17 cellular contexts compared by ENCODE assay signal in genomic region chr4:70737006-70737405, GRCh38. TPM values are rescaled to one million over a fixed set of nuclear protein-coding genes. Genes with fewer than 3 reads are reported as not detected.
DNase-seq lines count a peak whose midpoint lies in the region; ATAC-seq and TF ChIP-seq lines count a peak whose summit lies in the region.
"Had no signal": no experiment of that assay in that cellular context is flagged by ENCODE, and none has a peak within 500 bp of the region (broad histone marks: within the 10 kb centered on the region; RNA-seq: fewer than 3 reads in every experiment).

No MANE protein-coding gene starts in this region.

- ATAC-seq in T-cell (replicated peaks in 1 of 4) = peak in 3 of 4 experiments; percentile 22 to 56 (median 31)
- no peak for ATAC-seq in memory B cell (ENCODE audit: low read depth)
- ATAC-seq: left lobe of liver had no signal

- peak overlapping the region; percentile 45 to 76 (median 61) for H3K4me3 Mint-ChIP-seq in CD8-positive, alpha-beta memory T cell
- H3K4me3 Mint-ChIP-seq in T-cell (peak overlapping the region; percentile 29 to 66 (median 34)), memory B cell (no peak overlapping the region)
- H3K4me3 Mint-ChIP-seq: brain, CD14-positive monocyte had no signal

- H3K4me1 Mint-ChIP-seq in CD8-positive, alpha-beta memory T cell = peaks cover 42 to 51% (median 51%) of the 10 kb centered on the region in 3 donors
- H3K4me1 Mint-ChIP-seq in T-cell = peaks cover 43 to 64% (median 48%) of the 10 kb centered on the region in 3 donors
- peaks cover 20% of the 10 kb centered on the region for H3K4me1 Mint-ChIP-seq in memory B cell

- CTCF ChIA-PET in CD8-positive, alpha-beta memory T cell (lab: Charles Lee) = interaction anchor here (0.7 to 6.0 kb wide), 10 partner anchors 9 to 213 kb away, joined by 3 to 93 read pairs (median 5); partner anchors contain the start of gene RUFY3
- CTCF ChIA-PET in T-cell (lab: Charles Lee) = interaction anchor here (0.6 to 4.3 kb wide), 11 partner anchors 8 to 273 kb away, joined by 3 to 49 read pairs (median 6); partner anchors contain the start of gene MOB1B (in 1 of the 2)

- no peaks in the 10 kb centered on the region for H3K27me3 ChIP-seq in CD8-positive, alpha-beta memory T cell (ENCODE audit: insufficient read depth, low read length, poor library complexity, severe bottlenecking)
- no peaks in the 10 kb centered on the region for H3K27me3 ChIP-seq in HL-60 (ENCODE audit: insufficient read depth, poor library complexity, severe bottlenecking)

- H3K36me3 ChIP-seq in CD8-positive, alpha-beta memory T cell (ENCODE audit: insufficient read depth, low read length) = no peaks in the 10 kb centered on the region

- no peak for TF ChIP-seq CTCF in HL-60 (IDR thresholded peaks at IDR 0.05; ENCODE audit: insufficient read depth, low read length)

- no peaks in the 10 kb centered on the region for H3K9me3 Mint-ChIP-seq in CD8-positive, alpha-beta memory T cell
- H3K9me3 Mint-ChIP-seq in T-cell (no peaks in the 10 kb centered on the region), memory B cell (no peaks in the 10 kb centered on the region)
- H3K9me3 Mint-ChIP-seq: brain, CD14-positive monocyte had no signal

- H3K27ac ChIP-seq in CD8-positive, alpha-beta memory T cell (ENCODE audit: low read depth, low read length) = no peak overlapping the region
- H3K27ac ChIP-seq in HL-60 (replicated peaks) = peak overlapping the region; percentile 64

- POLR2A ChIA-PET in CD8-positive, alpha-beta memory T cell (lab: Charles Lee) = interaction anchor here (0.5 to 4.0 kb wide), 5 partner anchors 12 to 50 kb away, joined by 3 to 47 read pairs (median 3); no protein-coding TSS in a partner anchor
- POLR2A ChIA-PET in T-cell (lab: Charles Lee) = interaction anchor here in 1 of 2 donors (0.7 kb wide), 1 partner anchor 32 kb away, joined by 3 read pairs; no protein-coding TSS in a partner anchor

- peaks cover 50% of the 10 kb centered on the region for H3K4me1 ChIP-seq in CD8-positive, alpha-beta memory T cell (ENCODE audit: insufficient read depth, low read length)

- no peaks in the 10 kb centered on the region for H3K9me3 ChIP-seq in CD8-positive, alpha-beta memory T cell (ENCODE audit: low read length)

- H3K4me3 ChIP-seq in CD8-positive, alpha-beta memory T cell (ENCODE audit: low read length) = peak overlapping the region; percentile 14
- no peak overlapping the region for H3K4me3 ChIP-seq in HL-60 (replicated peaks; ENCODE audit: insufficient read depth, low read length)

- peak in 2 of 5 donors; percentile 14 to 54 for DNase-seq in CD8-positive, alpha-beta memory T cell
- peak in 1 of 2 experiments; percentile 5 for DNase-seq in HL-60 (ENCODE audit: low read depth in 1 of 2, low spot score in 1 of 2)
- peak in 1 of 34 experiments; percentile 12 for DNase-seq in T-cell
- DNase-seq in memory B cell (ENCODE audit: low spot score in 2 of 2) = no peak
- no peak for DNase-seq in NCI-H2107 (lab: John Stamatoyannopoulos, UW)
- DNase-seq in DMS 273 treated with DMSO at 0.1 percent for 48 hours (lab: John Stamatoyannopoulos, UW) = no peak
- DNase-seq in NCI-H774 (lab: John Stamatoyannopoulos, UW) = no peak
- DNase-seq in germinal center (ENCODE audit: low spot score) = no peak
- DNase-seq: activated CD4-positive, alpha-beta T cell treated with anti-CD3 and anti-CD28 coated beads, Interleukin-2, amount 50 U/mL, for 48 hours; activated effector memory CD4-positive, alpha-beta T cell treated with anti-CD3 and anti-CD28 coated beads, Interleukin-2, amount 50 U/mL, for 16 hours; Karpas-422; NCI-H2081 treated with DMSO at 0.1 percent for 48 hours; Right ventricle myocardium superior; stimulated activated CD4-positive, alpha-beta T cell treated with anti-CD3 and anti-CD28 coated beads, Interleukin-15, amount 100 ng/mL, for 24 hours had no signal

- H3K27me3 Mint-ChIP-seq in CD8-positive, alpha-beta memory T cell = no peaks in the 10 kb centered on the region
- no peaks in the 10 kb centered on the region for H3K27me3 Mint-ChIP-seq in T-cell
- H3K27me3 Mint-ChIP-seq in memory B cell = no peaks in the 10 kb centered on the region
- H3K27me3 Mint-ChIP-seq: brain had no signal

- H3K36me3 Mint-ChIP-seq in CD8-positive, alpha-beta memory T cell = no peaks in the 10 kb centered on the region
- H3K36me3 Mint-ChIP-seq in T-cell (no peaks in the 10 kb centered on the region), memory B cell (no peaks in the 10 kb centered on the region)
- H3K36me3 Mint-ChIP-seq: CD14-positive monocyte had no signal

- H3K27ac Mint-ChIP-seq in CD8-positive, alpha-beta memory T cell = peak overlapping the region; percentile 52 to 83 (median 62)
- peak overlapping the region; percentile 74 to 94 for H3K27ac Mint-ChIP-seq in T-cell
- H3K27ac Mint-ChIP-seq in memory B cell = peak overlapping the region; percentile 17

RNA-seq across cellular contexts. Expression of gene RUFY3, which starts 15.2 kb away (rescaled TPM):
- total RNA-seq in CD8-positive, alpha-beta memory T cell = 10 to 100 TPM; 13.8 to 14.8 TPM
- 10.4 TPM for polyA plus RNA-seq in CD8-positive, alpha-beta memory T cell
- 10 to 100 TPM; 29.8 to 34.1 (median 33.3) TPM for total RNA-seq in T-cell

RNA-seq across cellular contexts. Expression of gene UTP3, which starts 48.7 kb away (rescaled TPM):
- 10 to 100 TPM; 42.5 to 43.4 TPM for total RNA-seq in CD8-positive, alpha-beta memory T cell
- polyA plus RNA-seq in CD8-positive, alpha-beta memory T cell = 14.9 TPM
- 10 to 100 TPM; 15.1 to 34.9 (median 34.0) TPM for total RNA-seq in T-cell

Comparison
In these comparisons a context has a peak if more than half of its experiments do, and no peak if none do; other contexts are left out.
1. H3K27ac Mint-ChIP-seq: peak in every context shown above with its lines; median percentile 84 in T-cell; 62 in CD8-positive, alpha-beta memory T cell; 17 in memory B cell.